In genomic region chr1:66732407-66733166, GRCh38 we compare ENCODE assay signal across 13 cellular contexts. TPM values are rescaled to one million over a fixed set of nuclear protein-coding genes. Genes with fewer than 3 reads are reported as not detected.
A peak's percentile ranks its signal among the peaks of the same experiment; 100 is the strongest.
DNase-seq lines count a peak whose midpoint lies in the region; ATAC-seq and TF ChIP-seq lines count a peak whose summit lies in the region.
"Had no signal": no experiment of that assay in that cellular context is flagged by ENCODE, and none has a peak within 500 bp of the region (broad histone marks: within the 10 kb centered on the region; RNA-seq: fewer than 3 reads in every experiment).

No MANE protein-coding gene starts in this region.

- no peaks in the 10 kb centered on the region for H4K20me1 ChIP-seq in osteoblast (ENCODE audit: insufficient read depth, low read length)

- ATAC-seq in activated CD4-positive, CD25-positive, alpha-beta regulatory T cell treated with anti-CD3 and anti-CD28 coated beads, Interleukin-2, amount 50 U/mL, for 24 hours = peak; percentile 68 to 82
- ATAC-seq in HG02973 (IDR thresholded peaks at IDR 0.05; ENCODE audit: unreplicated experiment) (peak; percentile 59), HG03108 (IDR thresholded peaks at IDR 0.05; ENCODE audit: unreplicated experiment) (no peak)
- ATAC-seq: psoas muscle had no signal

- H3K9me3 Mint-ChIP-seq in Calu3 (ENCODE audit: low read depth, unreplicated experiment) = no peaks in the 10 kb centered on the region
- H3K9me3 Mint-ChIP-seq: T-helper 1 cell treated with Interleukin-12 subunit alpha and Interleukin-12 subunit beta and Interleukin-4 antibody, amounts not matched to agents 30 μg/mL and 1 μg/mL, for 36 hours had no signal

- CTCF ChIA-PET in Calu3 (lab: Charles Lee) = no interaction called here

- TF ChIP-seq CTCF in osteoblast (IDR thresholded peaks at IDR 0.05; ENCODE audit: extremely low read depth, low read depth, low read length) = no peak
- no peak for TF ChIP-seq CTCF in Calu3 (IDR thresholded peaks at IDR 0.05; ENCODE audit: unreplicated experiment)

- BruUV-seq in Calu3 (replicated peaks; lab: Mats Ljungman, UMichigan) = no TSS peak

- H3K79me2 ChIP-seq in osteoblast (ENCODE audit: insufficient read depth, low read length) = no peaks in the 10 kb centered on the region
- H3K79me2 ChIP-seq: hepatocyte had no signal

- no peaks in the 10 kb centered on the region for H3K36me3 ChIP-seq in osteoblast (ENCODE audit: insufficient read depth, low read length)

- no peak for DNase-seq in activated CD4-positive, CD25-positive, alpha-beta regulatory T cell (lab: John Stamatoyannopoulos, UW)
- DNase-seq in SKM-1 (lab: John Stamatoyannopoulos, UW; ENCODE audit: unreplicated experiment) (peak; percentile 53), osteoblast (ENCODE audit: insufficient read length, low spot score, missing footprints) (no peak), HuH-7 (ENCODE audit: low spot score) (no peak), Calu3 (no peak)
- DNase-seq: psoas muscle; stimulated activated naive CD4-positive, alpha-beta T cell treated with Interleukin-2 at 50 U/mL for 16 hours had no signal

- H3K4me1 Mint-ChIP-seq in Calu3 (ENCODE audit: low read depth, unreplicated experiment) = no peaks in the 10 kb centered on the region

- H3K27ac ChIP-seq in osteoblast (ENCODE audit: low read depth, low read length) = peak overlapping the region; percentile 29
- H3K27ac ChIP-seq: hepatocyte, psoas muscle had no signal

- no peaks in the 10 kb centered on the region for H3K9me3 ChIP-seq in osteoblast (ENCODE audit: low read depth, low read length)
- H3K9me3 ChIP-seq: psoas muscle had no signal

- no peaks in the 10 kb centered on the region for H3K27me3 Mint-ChIP-seq in Calu3 (ENCODE audit: unreplicated experiment)

- H3K4me1 ChIP-seq in osteoblast (ENCODE audit: insufficient read depth, low read length) = peaks cover 22% of the 10 kb centered on the region
- H3K4me1 ChIP-seq: psoas muscle had no signal

- no peak overlapping the region for H3K4me2 ChIP-seq in osteoblast (ENCODE audit: insufficient read depth, low read length)
- H3K4me2 ChIP-seq: hepatocyte had no signal

- intact Hi-C loops in Calu3 (cut with micrococcal nuclease; ENCODE audit: unreplicated experiment) = no loop called here

- H3K27ac Mint-ChIP-seq in Calu3 (ENCODE audit: unreplicated experiment) = no peak overlapping the region
- H3K27ac Mint-ChIP-seq: T-helper 1 cell treated with Interleukin-12 subunit alpha and Interleukin-12 subunit beta and Interleukin-4 antibody, amounts not matched to agents 30 μg/mL and 1 μg/mL, for 36 hours had no signal

- peak overlapping the region; percentile 3 for H2AFZ ChIP-seq in osteoblast (ENCODE audit: low read length)
- H2AFZ ChIP-seq: hepatocyte had no signal

- H3K4me3 ChIP-seq in osteoblast (ENCODE audit: insufficient read depth, low read length) = no peak overlapping the region
- H3K4me3 ChIP-seq: hepatocyte, psoas muscle had no signal

- no peak overlapping the region for H3K4me3 Mint-ChIP-seq in Calu3 (ENCODE audit: low read depth, unreplicated experiment)
- H3K4me3 Mint-ChIP-seq: IgD-negative memory B cell; T-helper 1 cell treated with Interleukin-12 subunit alpha and Interleukin-12 subunit beta and Interleukin-4 antibody, amounts not matched to agents 30 μg/mL and 1 μg/mL, for 36 hours had no signal

- H3K27me3 ChIP-seq in osteoblast (ENCODE audit: insufficient read depth, low read length) = no peaks in the 10 kb centered on the region
- H3K27me3 ChIP-seq: hepatocyte had no signal

- no peaks in the 10 kb centered on the region for H3K36me3 Mint-ChIP-seq in Calu3 (ENCODE audit: insufficient read depth, unreplicated experiment)

RNA-seq across cellular contexts. Expression of gene DYNLT5, which starts 19.7 kb away (rescaled TPM):
- 1.2 and 1.4 TPM in 2 replicates for total RNA-seq in osteoblast
- total RNA-seq in Calu3 (2022) = not detected in 2 replicates
